ENCODE assay signal across 1 cellular context in the genomic region with DNA sequence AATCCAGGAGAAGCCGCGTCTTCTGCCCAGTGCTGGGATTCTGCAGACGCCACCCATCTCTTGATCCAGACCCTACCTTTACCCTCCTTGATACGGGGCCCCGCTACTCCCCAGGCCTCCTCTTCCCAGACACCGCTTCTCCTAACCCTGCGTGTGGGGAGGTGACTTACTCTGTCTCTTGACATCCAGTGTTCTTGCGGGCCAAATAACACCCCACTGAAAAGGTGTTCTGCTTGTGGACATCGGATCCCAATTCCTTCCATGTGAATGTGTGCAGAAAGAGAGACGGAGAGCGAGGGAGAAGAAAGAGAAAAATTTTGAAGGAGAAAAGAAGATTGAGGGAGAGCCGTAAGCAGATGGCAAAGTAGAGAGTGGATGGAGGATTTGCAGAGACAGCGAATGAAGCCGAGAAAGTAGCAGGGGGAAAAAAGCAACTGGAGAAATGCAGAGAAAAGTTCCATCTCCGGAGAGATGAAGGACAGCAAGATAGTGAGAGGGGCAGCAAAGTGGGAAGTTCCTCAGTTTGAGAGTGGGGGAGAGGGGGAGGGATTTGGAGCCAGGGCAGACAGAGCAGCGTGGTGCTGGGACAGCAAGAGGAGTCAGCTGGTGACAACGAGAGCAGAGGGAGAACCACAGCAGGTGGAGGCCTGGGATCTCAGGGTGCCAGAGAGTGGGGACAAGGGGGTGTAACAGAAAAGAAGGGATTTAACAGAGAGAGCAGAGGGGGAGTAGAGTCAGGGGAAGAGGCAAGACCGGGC.
TF ChIP-seq lines count a peak whose summit lies in the region.

No MANE protein-coding gene starts in this region.

TF ChIP-seq in WTC11, 78 proteins besides CTCF, POLR2A, EP300 and RAD21 (continued from another document):
- TF ChIP-seq, protein P1, sequence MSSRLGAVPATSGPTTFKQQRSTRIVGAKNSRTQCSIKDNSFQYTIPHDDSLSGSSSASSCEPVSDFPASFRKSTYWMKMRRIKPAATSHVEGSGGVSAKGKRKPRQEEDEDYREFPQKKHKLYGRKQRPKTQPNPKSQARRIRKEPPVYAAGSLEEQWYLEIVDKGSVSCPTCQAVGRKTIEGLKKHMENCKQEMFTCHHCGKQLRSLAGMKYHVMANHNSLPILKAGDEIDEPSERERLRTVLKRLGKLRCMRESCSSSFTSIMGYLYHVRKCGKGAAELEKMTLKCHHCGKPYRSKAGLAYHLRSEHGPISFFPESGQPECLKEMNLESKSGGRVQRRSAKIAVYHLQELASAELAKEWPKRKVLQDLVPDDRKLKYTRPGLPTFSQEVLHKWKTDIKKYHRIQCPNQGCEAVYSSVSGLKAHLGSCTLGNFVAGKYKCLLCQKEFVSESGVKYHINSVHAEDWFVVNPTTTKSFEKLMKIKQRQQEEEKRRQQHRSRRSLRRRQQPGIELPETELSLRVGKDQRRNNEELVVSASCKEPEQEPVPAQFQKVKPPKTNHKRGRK (CRISPR knock-in tag; IDR thresholded peaks at IDR 0.05; ENCODE audit: borderline replicate concordance), result no peak
- TF ChIP-seq EMX1 (CRISPR knock-in tag; IDR thresholded peaks at IDR 0.05), result no peak
- no peak for TF ChIP-seq ZNF317 (CRISPR knock-in tag; IDR thresholded peaks at IDR 0.05; ENCODE audit: borderline replicate concordance, low read depth)
- TF ChIP-seq ZNF232 (CRISPR knock-in tag; IDR thresholded peaks at IDR 0.05), result no peak
- no peak for TF ChIP-seq GTF2I (CRISPR knock-in tag; conservative IDR thresholded peaks at IDR 0.05)
